11 cellular contexts compared by ENCODE assay signal in genomic region chr3:180870008-180870733, GRCh38. TPM values are rescaled to one million over a fixed set of nuclear protein-coding genes. Genes with fewer than 3 reads are reported as not detected.
DNase-seq lines count a peak whose midpoint lies in the region; ATAC-seq, FAIRE-seq and TF ChIP-seq lines count a peak whose summit lies in the region.
"Had no signal": no experiment of that assay in that cellular context is flagged by ENCODE, and none has a peak within 500 bp of the region (broad histone marks: within the 10 kb centered on the region; RNA-seq: fewer than 3 reads in every experiment).

No MANE protein-coding gene starts in this region.

- no peaks in the 10 kb centered on the region for H3K4me1 ChIP-seq in liver (ENCODE audit: control insufficient read depth in 4 of 4, insufficient read depth in 4 of 4, low read length in 3 of 4)

- H3K36me3 ChIP-seq in liver (ENCODE audit: control insufficient read depth in 4 of 4, insufficient read depth in 3 of 4, low read depth in 1 of 4, low read length in 3 of 4) = no peaks in the 10 kb centered on the region

- no peak for DNase-seq in HFFc6
- DNase-seq in ecto neural progenitor cell (ENCODE audit: low spot score) = peak; percentile 72
- DNase-seq in stimulated activated effector memory CD8-positive, alpha-beta T cell treated with anti-CD3 and anti-CD28 coated beads, Interleukin-12 subunit alpha, Interleukin-12 subunit beta, amount 100 ng/mL, for 72 hours (ENCODE audit: low spot score in 2 of 2) = no peak
- no peak for DNase-seq in H54 (ENCODE audit: insufficient read length, low spot score)
- no peak for DNase-seq in NK-92 treated with Interleukin-12 subunit alpha and Interleukin-12 subunit beta, amount 100 ng/mL, for 24 hours (lab: John Stamatoyannopoulos, UW)
- DNase-seq: activated CD8-positive, alpha-beta memory T cell treated with anti-CD3 and anti-CD28 coated beads, Interleukin-2, amount 50 U/mL, for 48 hours; SHP77 treated with DMSO at 0.1 percent for 48 hours had no signal

- WGBS in liver = 21% methylated on average over 28 of the region's 28 CpGs

- no peak for TF ChIP-seq POLR2A in H54 (IDR thresholded peaks at IDR 0.05; ENCODE audit: low read depth, low read length)

- no peaks in the 10 kb centered on the region for H3K27me3 ChIP-seq in liver (ENCODE audit: control insufficient read depth in 4 of 4, insufficient read depth in 4 of 4, low read length in 3 of 4)

- H3K4me3 Mint-ChIP-seq in HFFc6 = peak overlapping the region; percentile 62
- H3K4me3 Mint-ChIP-seq in stimulated activated effector memory CD8-positive, alpha-beta T cell treated with anti-CD3 and anti-CD28 coated beads, Interleukin-12 subunit alpha, Interleukin-12 subunit beta, amount 100 ng/mL, for 72 hours = no peak overlapping the region

- no peak overlapping the region for H3K9ac ChIP-seq in liver (ENCODE audit: low read depth in 1 of 2, low read length in 2 of 2)

- H3K9me3 Mint-ChIP-seq in HFFc6 = no peaks in the 10 kb centered on the region; the same call in 1 of the 2 replicates
- H3K9me3 Mint-ChIP-seq in stimulated activated effector memory CD8-positive, alpha-beta T cell treated with anti-CD3 and anti-CD28 coated beads, Interleukin-12 subunit alpha, Interleukin-12 subunit beta, amount 100 ng/mL, for 72 hours = no peaks in the 10 kb centered on the region

- peak; percentile 13 for ATAC-seq in stimulated activated effector memory CD8-positive, alpha-beta T cell treated with anti-CD3 and anti-CD28 coated beads, Interleukin-12 subunit alpha, Interleukin-12 subunit beta, amount 100 ng/mL, for 72 hours
- no peak for ATAC-seq in HG02623 (IDR thresholded peaks at IDR 0.05; ENCODE audit: unreplicated experiment)
- ATAC-seq in HG02981 (IDR thresholded peaks at IDR 0.05; ENCODE audit: unreplicated experiment) = no peak
- ATAC-seq: HCT116 had no signal

- H3K27ac ChIP-seq in liver (ENCODE audit: low read depth in 1 of 2, low read length in 2 of 2) = no peak overlapping the region

- TF ChIP-seq CTCF in HFFc6 (IDR thresholded peaks at IDR 0.05) = no peak
- no peak for TF ChIP-seq CTCF in liver (IDR thresholded peaks at IDR 0.05; ENCODE audit: low read depth, low read length, missing input control)

- peak overlapping the region in 1 of 3 donors; percentile 12 for H3K4me3 ChIP-seq in liver (ENCODE audit: low read depth in 1 of 3, low read length in 3 of 3)

- no peak for TF ChIP-seq RAD21 in liver (IDR thresholded peaks at IDR 0.05)

- no peak for FAIRE-seq in H54 (lab: Jason Lieb, UNC)

- peaks cover 7% of the 10 kb centered on the region for H3K27me3 Mint-ChIP-seq in HFFc6 (ENCODE audit: insufficient read depth)

- H3K4me1 Mint-ChIP-seq in HFFc6 (ENCODE audit: low read depth) = peaks cover 19% of the 10 kb centered on the region
- H3K4me1 Mint-ChIP-seq in stimulated activated effector memory CD8-positive, alpha-beta T cell treated with anti-CD3 and anti-CD28 coated beads, Interleukin-12 subunit alpha, Interleukin-12 subunit beta, amount 100 ng/mL, for 72 hours = peaks cover 7% of the 10 kb centered on the region

- no peaks in the 10 kb centered on the region for H3K36me3 Mint-ChIP-seq in HFFc6 (ENCODE audit: low read depth)
- H3K36me3 Mint-ChIP-seq in stimulated activated effector memory CD8-positive, alpha-beta T cell treated with anti-CD3 and anti-CD28 coated beads, Interleukin-12 subunit alpha, Interleukin-12 subunit beta, amount 100 ng/mL, for 72 hours = no peaks in the 10 kb centered on the region

- H3K27ac Mint-ChIP-seq in HFFc6 = no peak overlapping the region
- H3K27ac Mint-ChIP-seq in stimulated activated effector memory CD8-positive, alpha-beta T cell treated with anti-CD3 and anti-CD28 coated beads, Interleukin-12 subunit alpha, Interleukin-12 subunit beta, amount 100 ng/mL, for 72 hours = no peak overlapping the region

- H3K9me3 ChIP-seq in liver (ENCODE audit: control insufficient read depth in 4 of 4, low read length in 3 of 4) = peaks cover 0 to 8% (median 0%) of the 10 kb centered on the region in 4 donors

TF ChIP-seq in liver, 16 proteins besides CTCF, POLR2A, EP300 and RAD21:
- TF ChIP-seq GABPA (IDR thresholded peaks at IDR 0.05 in 1 of 2, conservative IDR thresholded peaks at IDR 0.05 in 1 of 2) (no peak), YY1 (IDR thresholded peaks at IDR 0.05) (no peak), TAF1 (conservative IDR thresholded peaks at IDR 0.05) (peak; percentile 22)

RNA-seq across cellular contexts. Expression of gene FXR1, which starts 42.3 kb away (rescaled TPM):
- 100 to 1,000 TPM; 159 to 213 (median 171) TPM for total RNA-seq in HFFc6 (2021; fragmentation: NEBNext Ultra II Directional; extraction: Animal tissue kit (Norgen Biotek cat#: 25700))
- 10 to 100 TPM; 69.4 to 72.9 TPM for total RNA-seq in liver
- polyA plus RNA-seq in liver = 10 to 100 TPM; 18.6 to 23.9 TPM
